Comparison of ENCODE assay signal across 9 cellular contexts in the genomic region with DNA sequence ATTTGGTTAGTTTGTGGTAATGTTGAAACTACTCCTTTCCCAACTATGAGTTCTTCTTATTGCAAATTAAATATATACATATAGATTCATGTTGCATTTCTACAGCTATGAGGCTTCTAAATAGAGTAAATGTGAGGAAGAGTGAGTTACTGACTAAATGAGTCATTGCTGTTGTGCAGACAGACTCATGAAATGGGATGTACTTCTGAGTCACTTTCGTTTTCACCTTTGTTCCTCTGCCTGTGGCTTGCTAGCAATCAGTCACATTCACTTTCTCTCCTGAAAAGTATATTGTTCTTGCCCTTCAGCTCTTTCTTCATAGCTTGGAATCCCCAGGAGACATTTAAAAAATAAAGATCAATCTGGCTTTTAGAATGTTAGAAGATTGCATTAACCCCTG.
DNase-seq lines count a peak whose midpoint lies in the region; ATAC-seq and TF ChIP-seq lines count a peak whose summit lies in the region.
"Had no signal": no experiment of that assay in that cellular context is flagged by ENCODE, and none has a peak within 500 bp of the region (broad histone marks: within the 10 kb centered on the region; RNA-seq: fewer than 3 reads in every experiment).

No MANE protein-coding gene starts in this region.

- no peaks in the 10 kb centered on the region for H3K9me3 ChIP-seq in sigmoid colon
- H3K9me3 ChIP-seq: HAP-1 had no signal

- WGBS in sigmoid colon, 2 donors, result 9 to 28% methylated on average over 1 of the region's 1 CpG

- no peak overlapping the region for H3K27ac ChIP-seq in sigmoid colon

- ATAC-seq in GM19395 (IDR thresholded peaks at IDR 0.05; ENCODE audit: unreplicated experiment), result peak; percentile 100
- peak; percentile 99 for ATAC-seq in HG03280 (IDR thresholded peaks at IDR 0.05; ENCODE audit: unreplicated experiment)

- H3K4me1 ChIP-seq in sigmoid colon, result no peaks in the 10 kb centered on the region

- no peak for TF ChIP-seq EP300 in sigmoid colon (IDR thresholded peaks at IDR 0.05)

- TF ChIP-seq CTCF in sigmoid colon (IDR thresholded peaks at IDR 0.05), result no peak

- H3K27me3 ChIP-seq in sigmoid colon, result no peaks in the 10 kb centered on the region

- intact Hi-C loops in sigmoid colon (cut with DNase I), result no loop called here

- DNase-seq in Daoy (ENCODE audit: low read depth) (peak; percentile 45), SW 1271 (lab: John Stamatoyannopoulos, UW) (peak; percentile 21 to 89), skeletal muscle cell (ENCODE audit: low read depth) (peak; percentile 83), sigmoid colon (no peak), DMS79 (lab: John Stamatoyannopoulos, UW) (no peak), NCI-H1105 treated with DMSO at 0.1 percent for 48 hours (lab: John Stamatoyannopoulos, UW) (no peak)

- TF ChIP-seq POLR2A in sigmoid colon (IDR thresholded peaks at IDR 0.05), result no peak

- H3K4me3 ChIP-seq in skeletal muscle cell (ENCODE audit: low read depth, low read length) (no peak overlapping the region), sigmoid colon (no peak overlapping the region)
- H3K4me3 ChIP-seq: HAP-1 had no signal

- no peaks in the 10 kb centered on the region for H3K36me3 ChIP-seq in sigmoid colon
- H3K36me3 ChIP-seq: HAP-1 had no signal

Comparison
In these comparisons a context has a peak if more than half of its experiments do, and no peak if none do; other contexts are left out.
1. DNase-seq: peak in Daoy (single experiment), SW 1271 (2 of 2) and skeletal muscle cell (single experiment); none in sigmoid colon (single experiment), DMS79 (single experiment) and NCI-H1105 treated with DMSO at 0.1 percent for 48 hours (single experiment).